In the genomic region with DNA sequence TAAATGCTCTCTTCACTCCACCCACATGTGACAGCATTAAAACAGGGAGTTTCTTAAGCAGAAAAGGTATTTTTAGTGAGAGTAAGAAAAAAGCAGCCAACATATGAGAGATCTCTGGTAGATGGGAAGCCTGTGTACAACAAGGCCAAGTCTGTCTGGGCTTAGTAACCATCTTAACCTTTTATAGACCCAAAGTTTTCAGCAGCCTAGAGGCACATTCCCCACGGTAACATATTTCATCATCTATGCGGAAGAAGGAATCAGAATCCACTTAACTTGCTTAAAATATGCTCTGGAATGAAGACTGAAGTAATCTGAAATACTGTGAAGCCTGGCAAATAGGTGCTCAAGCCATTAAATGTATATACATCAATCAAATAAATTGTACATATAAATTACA, we compare ENCODE assay signal across 26 cellular contexts.
"Had no signal": no experiment of that assay in that cellular context is flagged by ENCODE, and none has a peak within 500 bp of the region (broad histone marks: within the 10 kb centered on the region; RNA-seq: fewer than 3 reads in every experiment).

No MANE protein-coding gene starts in this region.

- H3K4me3 ChIP-seq: cardiac muscle cell, K562 had no signal

- H3K27ac ChIP-seq: brain microvascular endothelial cell, cardiac muscle cell had no signal

- H3K36me3 ChIP-seq: brain microvascular endothelial cell, cardiac muscle cell had no signal

- ATAC-seq: activated CD8-positive, alpha-beta memory T cell treated with anti-CD3 and anti-CD28 coated beads, Interleukin-2, amount 10 ng/mL, durations not matched to agents 7 days and 5 days; activated naive CD4-positive, alpha-beta T cell treated with anti-CD3 and anti-CD28 coated beads, Interleukin-2, amount 50 U/mL, for 72 hours; activated naive CD8-positive, alpha-beta T cell treated with anti-CD3 and anti-CD28 coated beads, Interleukin-2, amount 50 U/mL, for 24 hours; K562; T-helper 17 cell; WTC11 had no signal

- H3K27me3 ChIP-seq: brain microvascular endothelial cell, cardiac muscle cell had no signal

- DNase-seq: activated CD4-positive, alpha-beta T cell treated with anti-CD3 and anti-CD28 coated beads, Interleukin-2, amount 10 ng/mL, durations not matched to agents 24 days and 14 days; activated CD4-positive, alpha-beta T cell treated with anti-CD3 and anti-CD28 coated beads, Interleukin-2, amount 50 U/mL, for 48 hours; activated CD4-positive, CD25-positive, alpha-beta regulatory T cell treated with anti-CD3 and anti-CD28 coated beads, Interleukin-2, amount 50 U/mL, for 72 hours; activated CD8-positive, alpha-beta memory T cell treated with anti-CD3 and anti-CD28 coated beads, Interleukin-2, amount 10 ng/mL, durations not matched to agents 7 days and 5 days; activated effector memory CD4-positive, alpha-beta T cell treated with anti-CD3 and anti-CD28 coated beads, Interleukin-2, amount 50 U/mL, for 16 hours; activated naive CD4-positive, alpha-beta T cell treated with Interleukin-2 at 50 U/mL for 16 hours; activated naive CD8-positive, alpha-beta T cell treated with anti-CD3 and anti-CD28 coated beads, Interleukin-2, amount 50 U/mL, for 24 hours; activated T-cell treated with anti-CD3 and anti-CD28 coated beads, Interleukin-2, amount 50 U/mL, for 24 hours; amniotic stem cell; brain microvascular endothelial cell; Karpas-422; MM.1S; NCI-H1105; NCI-H1436 treated with DMSO at 0.1 percent for 48 hours; NCI-H187 treated with DMSO at 0.1 percent for 48 hours; NCI-H2081 treated with DMSO at 0.1 percent for 48 hours; NCI-H446; NCI-H524; NCI-H748 treated with DMSO at 0.1 percent for 48 hours; SIG-M5; T-helper 17 cell; T-helper 9 cell had no signal
